ENCODE assay signal across 15 cellular contexts in the genomic region with DNA sequence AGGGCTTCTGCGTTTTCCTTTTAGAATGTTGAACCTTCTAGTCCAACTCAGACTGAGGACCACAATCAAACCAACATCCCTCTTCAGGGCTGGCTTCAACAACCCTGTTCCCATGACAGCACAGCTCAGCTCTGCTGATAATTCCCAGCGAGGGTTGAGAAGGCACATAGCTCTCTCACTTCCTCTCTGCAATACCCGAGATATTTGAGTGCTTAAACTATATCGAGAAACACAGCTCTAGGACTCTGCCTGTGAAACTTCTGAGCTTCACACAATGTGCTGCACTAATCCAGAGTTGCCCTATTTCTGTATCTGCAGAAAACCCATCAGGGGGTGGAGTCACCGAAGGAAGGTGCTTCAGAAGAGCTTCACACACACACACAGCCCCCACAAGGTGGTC.
DNase-seq lines count a peak whose midpoint lies in the region; ATAC-seq lines count a peak whose summit lies in the region.
"Had no signal": no experiment of that assay in that cellular context is flagged by ENCODE, and none has a peak within 500 bp of the region (broad histone marks: within the 10 kb centered on the region; RNA-seq: fewer than 3 reads in every experiment).

No MANE protein-coding gene starts in this region.

- H3K27me3 Mint-ChIP-seq in memory B cell: peaks cover 22% of the 10 kb centered on the region

- H3K4me3 Mint-ChIP-seq in memory B cell: no peak overlapping the region
- H3K4me3 Mint-ChIP-seq: mesothelial cell of epicardium; stimulated activated naive CD8-positive, alpha-beta T cell treated with anti-CD3 and anti-CD28 coated beads, Interleukin-15, Interleukin-2, amounts not matched to agents 100 ng/mL and 50 ng/mL, for 24 hours had no signal

- H3K4me1 Mint-ChIP-seq in memory B cell: peaks cover 9% of the 10 kb centered on the region

- no peak overlapping the region for H3K27ac Mint-ChIP-seq in memory B cell
- H3K27ac Mint-ChIP-seq: mesothelial cell of epicardium; progenitor cell of endocrine pancreas; stimulated activated naive CD8-positive, alpha-beta T cell treated with anti-CD3 and anti-CD28 coated beads, Interleukin-15, Interleukin-2, amounts not matched to agents 100 ng/mL and 50 ng/mL, for 24 hours had no signal

- peak; percentile 57 for ATAC-seq in GM21528 (IDR thresholded peaks at IDR 0.05; ENCODE audit: low FRiP score, unreplicated experiment)
- ATAC-seq in HG03108 (IDR thresholded peaks at IDR 0.05; ENCODE audit: unreplicated experiment): peak; percentile 70
- peak; percentile 73 for ATAC-seq in memory B cell (ENCODE audit: low read depth)

- H3K36me3 Mint-ChIP-seq in memory B cell: no peaks in the 10 kb centered on the region
- H3K36me3 Mint-ChIP-seq: mesothelial cell of epicardium had no signal

- H3K9me3 Mint-ChIP-seq in memory B cell: no peaks in the 10 kb centered on the region
- H3K9me3 Mint-ChIP-seq: mesothelial cell of epicardium; stimulated activated naive CD8-positive, alpha-beta T cell treated with anti-CD3 and anti-CD28 coated beads, Interleukin-15, Interleukin-2, amounts not matched to agents 100 ng/mL and 50 ng/mL, for 24 hours had no signal

- DNase-seq in DMS53 (lab: John Stamatoyannopoulos, UW): peak; percentile 37
- DNase-seq in DMS53 treated with DMSO at 0.1 percent for 48 hours (lab: John Stamatoyannopoulos, UW; ENCODE audit: unreplicated experiment): no peak
- peak in 1 of 2 donors; percentile 10 for DNase-seq in memory B cell (ENCODE audit: low spot score in 2 of 2)
- no peak for DNase-seq in GOT3 (lab: John Stamatoyannopoulos, UW)
- no peak for DNase-seq in activated naive CD4-positive, alpha-beta T cell treated with Interleukin-2 at 50 U/mL for 16 hours
- DNase-seq in NCI-H187 (lab: John Stamatoyannopoulos, UW): no peak
- DNase-seq: activated CD4-positive, alpha-beta T cell treated with anti-CD3 and anti-CD28 coated beads, Interleukin-2, amount 50 U/mL, for 48 hours; activated naive CD4-positive, alpha-beta T cell; Calu3; stimulated activated CD4-positive, alpha-beta T cell treated with anti-CD3 and anti-CD28 coated beads, Interleukin-1b, Interleukin-23, amount 100 ng/mL, for 48 hours had no signal
